8 cellular contexts compared by ENCODE assay signal in genomic region chr15:25710184-25710583, GRCh38.
DNase-seq lines count a peak whose midpoint lies in the region; ATAC-seq and TF ChIP-seq lines count a peak whose summit lies in the region.

No MANE protein-coding gene starts in this region.

- DNase-seq in Daoy (ENCODE audit: low read depth): peak; percentile 66
- peak; percentile 5 for DNase-seq in Jurkat, Clone E6-1 (ENCODE audit: low read depth, low spot score)
- DNase-seq in activated CD8-positive, alpha-beta memory T cell treated with anti-CD3 and anti-CD28 coated beads for 24 hours: peak; percentile 79
- DNase-seq in fibroblast of villous mesenchyme (ENCODE audit: low read depth): no peak
- DNase-seq in sciatic nerve (ENCODE audit: low spot score): peak; percentile 66
- DNase-seq in DMS153 (lab: John Stamatoyannopoulos, UW): no peak
- DNase-seq in NCI-H526 treated with DMSO at 0.1 percent for 48 hours (lab: John Stamatoyannopoulos, UW): no peak

- ATAC-seq in sciatic nerve (peak; percentile 35), GM21423 (IDR thresholded peaks at IDR 0.05; ENCODE audit: unreplicated experiment) (no peak)

- peak; percentile 8 for TF ChIP-seq CTCF in fibroblast of villous mesenchyme (IDR thresholded peaks at IDR 0.05; ENCODE audit: insufficient read depth, low read depth, low read length)

- no peak overlapping the region for H3K4me3 ChIP-seq in Jurkat, Clone E6-1 (ENCODE audit: low read length)
- no peak overlapping the region for H3K4me3 ChIP-seq in fibroblast of villous mesenchyme (ENCODE audit: low read depth, low read length)

- intact Hi-C loops in sciatic nerve (cut with DNase I): no loop called here

Comparison
In these comparisons a context has a peak if more than half of its experiments do, and no peak if none do; other contexts are left out.
1. DNase-seq: peak in Daoy (single experiment), Jurkat, Clone E6-1 (single experiment), activated CD8-positive, alpha-beta memory T cell treated with anti-CD3 and anti-CD28 coated beads for 24 hours (single experiment) and sciatic nerve (single experiment); none in fibroblast of villous mesenchyme (single experiment), DMS153 (single experiment) and NCI-H526 treated with DMSO at 0.1 percent for 48 hours (single experiment).